10 cellular contexts compared by ENCODE assay signal in the genomic region with DNA sequence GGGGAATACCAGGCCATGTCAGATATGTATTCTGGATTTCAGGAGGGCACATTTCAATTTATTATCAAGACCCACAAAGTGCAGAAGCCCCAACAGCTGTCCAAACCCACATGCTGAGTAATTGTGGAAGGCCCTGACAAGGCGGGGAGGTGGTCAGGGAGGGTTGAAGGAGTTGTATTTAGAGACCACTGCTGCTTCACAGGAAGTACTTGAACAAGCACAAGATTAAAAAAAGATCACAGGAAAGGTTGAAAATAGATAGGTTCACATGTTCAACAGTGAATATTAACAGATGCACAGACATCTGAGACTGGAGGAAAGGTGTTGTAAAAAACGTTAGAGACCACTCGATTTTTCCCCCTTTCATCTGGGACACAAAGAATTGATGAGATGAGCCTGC. TPM values are rescaled to one million over a fixed set of nuclear protein-coding genes. Genes with fewer than 3 reads are reported as not detected.
DNase-seq lines count a peak whose midpoint lies in the region; ATAC-seq and TF ChIP-seq lines count a peak whose summit lies in the region.
"Had no signal": no experiment of that assay in that cellular context is flagged by ENCODE, and none has a peak within 500 bp of the region (broad histone marks: within the 10 kb centered on the region; RNA-seq: fewer than 3 reads in every experiment).

No MANE protein-coding gene starts in this region.

- H3K27me3 Mint-ChIP-seq in IgD-negative memory B cell (peaks cover 2% of the 10 kb centered on the region), natural killer cell (ENCODE audit: low read depth in 2 of 2) (no peaks in the 10 kb centered on the region)

- no peaks in the 10 kb centered on the region for H3K27me3 ChIP-seq in H7 (ENCODE audit: control insufficient read depth, insufficient read depth, low read length)

- intact Hi-C loops in natural killer cell (cut with micrococcal nuclease) = no loop called here

- no peak for TF ChIP-seq CTCF in natural killer cell (IDR thresholded peaks at IDR 0.05)

- H3K36me3 ChIP-seq in H7 (replicated peaks; ENCODE audit: control insufficient read depth, insufficient read depth, low read length) = no peaks in the 10 kb centered on the region
- H3K36me3 ChIP-seq: HAP-1 had no signal

- peak; percentile 82 for ATAC-seq in GM18907 (IDR thresholded peaks at IDR 0.05; ENCODE audit: unreplicated experiment)
- peak; percentile 58 to 66 (median 60) for ATAC-seq in natural killer cell
- ATAC-seq: Panc1 had no signal

- H3K4me3 ChIP-seq in H7 (ENCODE audit: insufficient read depth, low read depth, low read length) = no peak overlapping the region
- H3K4me3 ChIP-seq: HAP-1 had no signal

- H3K36me3 Mint-ChIP-seq in IgD-negative memory B cell (no peaks in the 10 kb centered on the region), natural killer cell (no peaks in the 10 kb centered on the region)

- H3K4me1 Mint-ChIP-seq in IgD-negative memory B cell (peaks cover 69 to 90% (median 72%) of the 10 kb centered on the region in 3 donors), natural killer cell (peaks cover 79 to 85% of the 10 kb centered on the region in 2 donors)

- H3K4me3 Mint-ChIP-seq in IgD-negative memory B cell = peak overlapping the region; percentile 64 to 79 (median 78)
- H3K4me3 Mint-ChIP-seq in natural killer cell = peak overlapping the region; percentile 72

- H3K27ac Mint-ChIP-seq in IgD-negative memory B cell (peak overlapping the region; percentile 65 to 86 (median 84)), natural killer cell (peak overlapping the region; percentile 76 to 88)

- H3K9me3 Mint-ChIP-seq in IgD-negative memory B cell = no peaks in the 10 kb centered on the region
- H3K9me3 Mint-ChIP-seq in natural killer cell = no peaks in the 10 kb centered on the region

- DNase-seq in H7 = peak; percentile 11
- DNase-seq in natural killer cell = no peak
- DNase-seq in HCEC 1CT = no peak
- no peak for DNase-seq in HT-29 (ENCODE audit: low spot score)
- no peak for DNase-seq in HUDEP-2 (lab: John Stamatoyannopoulos, UW; ENCODE audit: unreplicated experiment in 76 of 76)
- DNase-seq in epidermal melanocyte (ENCODE audit: insufficient read length, low spot score) = no peak

RNA-seq across cellular contexts. Expression of a gene that starts 17.9 kb away (rescaled TPM):
- total RNA-seq in H7 (2014; rRNA removed; shearing (Covaris generic)) = 3.9 and 7.0 TPM in 2 replicates
- 15.0 TPM for polyA plus RNA-seq in IgD-negative memory B cell
- 100 to 1,000 TPM in 2 of 3 donors, 10 to 100 TPM in 1; 84.8 to 156 (median 147) TPM for total RNA-seq in natural killer cell
- total RNA-seq in HT-29 (2014; rRNA removed; shearing (Covaris generic)) = 0.68 and 0.69 TPM in 2 replicates

Comparison
In these comparisons a context has a peak if more than half of its experiments do, and no peak if none do; other contexts are left out.
1. RNA of a gene that starts 17.9 kb away (total RNA-seq): 84.8 to 156 TPM in natural killer cell; 3.9 to 7.0 TPM in H7 and 0.68 to 0.69 TPM in HT-29; every median in the first group is over 10 times any median in the second.